ENCODE assay signal across 12 cellular contexts in genomic region chr9:105138306-105138801, GRCh38.
DNase-seq lines count a peak whose midpoint lies in the region; ATAC-seq and TF ChIP-seq lines count a peak whose summit lies in the region.
"Had no signal": no experiment of that assay in that cellular context is flagged by ENCODE, and none has a peak within 500 bp of the region (broad histone marks: within the 10 kb centered on the region; RNA-seq: fewer than 3 reads in every experiment).

No MANE protein-coding gene starts in this region.

- H3K27me3 ChIP-seq in BLaER1 (no peaks in the 10 kb centered on the region), mesendoderm (ENCODE audit: insufficient read depth, low read length, poor library complexity) (no peaks in the 10 kb centered on the region)
- H3K27me3 ChIP-seq in CD8-positive, alpha-beta T cell (ENCODE audit: insufficient read depth, low read length), result no peaks in the 10 kb centered on the region

- H4K20me1 ChIP-seq in BLaER1, result no peaks in the 10 kb centered on the region

- peaks cover 1 to 2% (median 2%) of the 10 kb centered on the region in 3 donors for H3K27me3 Mint-ChIP-seq in CD14-positive monocyte (ENCODE audit: low read depth in 3 of 3)
- no peaks in the 10 kb centered on the region for H3K27me3 Mint-ChIP-seq in CD8-positive, alpha-beta T cell (ENCODE audit: low read depth)

- H3K4me1 ChIP-seq in BLaER1, result peaks cover 43% of the 10 kb centered on the region
- H3K4me1 ChIP-seq in mesendoderm (ENCODE audit: control insufficient read depth, low read depth, low read length), result no peaks in the 10 kb centered on the region
- no peaks in the 10 kb centered on the region for H3K4me1 ChIP-seq in CD8-positive, alpha-beta T cell (ENCODE audit: insufficient read depth, low read length)

- no peak overlapping the region for H2BK15ac ChIP-seq in mesendoderm (replicated peaks; ENCODE audit: low read depth)

- H3K36me3 ChIP-seq in BLaER1 (no peaks in the 10 kb centered on the region), mesendoderm (ENCODE audit: control insufficient read depth, insufficient read depth, low read length) (no peaks in the 10 kb centered on the region)
- H3K36me3 ChIP-seq in CD8-positive, alpha-beta T cell (ENCODE audit: insufficient read depth, low read length), result no peaks in the 10 kb centered on the region

- H3K27ac Mint-ChIP-seq in CD14-positive monocyte, result no peak overlapping the region
- no peak overlapping the region for H3K27ac Mint-ChIP-seq in CD8-positive, alpha-beta T cell

- H3K18ac ChIP-seq in mesendoderm (ENCODE audit: low read length), result no peak overlapping the region

- H3K79me2 ChIP-seq in mesendoderm (ENCODE audit: control insufficient read depth, insufficient read depth, low read length), result no peaks in the 10 kb centered on the region

- H3K4me2 ChIP-seq in BLaER1 (peak overlapping the region; percentile 72), mesendoderm (ENCODE audit: low read length) (no peak overlapping the region)

- no peaks in the 10 kb centered on the region for H3K79me1 ChIP-seq in mesendoderm (ENCODE audit: low read length)

- no peak overlapping the region for H3K4ac ChIP-seq in mesendoderm (ENCODE audit: low read depth, low read length)

- H3K27ac ChIP-seq in BLaER1 (peak overlapping the region; percentile 36; the same call in 1 of the 2 replicates), mesendoderm (ENCODE audit: low read depth, low read length) (no peak overlapping the region)
- H3K27ac ChIP-seq in CD8-positive, alpha-beta T cell (ENCODE audit: low read depth, low read length), result no peak overlapping the region
- H3K27ac ChIP-seq: epithelial cell of prostate had no signal

- no peak overlapping the region for H4K8ac ChIP-seq in mesendoderm (ENCODE audit: low read depth, low read length)

- no CpG with 5 or more reads among the region's 5 CpGs for WGBS in mesendoderm (ENCODE audit: extremely low coverage, insufficient coverage, low lambda C conversion rate)

- H2BK120ac ChIP-seq in mesendoderm (ENCODE audit: low read depth, low read length), result no peak overlapping the region

- peaks cover 32% of the 10 kb centered on the region for H3K4me1 Mint-ChIP-seq in CD14-positive monocyte
- H3K4me1 Mint-ChIP-seq in CD8-positive, alpha-beta T cell (ENCODE audit: low read depth), result peaks cover 22% of the 10 kb centered on the region

- no peak overlapping the region for H3K56ac ChIP-seq in mesendoderm (ENCODE audit: low read length)

- H3K9me3 Mint-ChIP-seq in CD14-positive monocyte, result peaks cover 0 to 5% (median 0%) of the 10 kb centered on the region in 7 donors
- H3K9me3 Mint-ChIP-seq in CD8-positive, alpha-beta T cell, result no peaks in the 10 kb centered on the region

- no peak overlapping the region for H2AK5ac ChIP-seq in mesendoderm (ENCODE audit: low read length)

- POLR2A ChIA-PET in CD8-positive, alpha-beta T cell (lab: Charles Lee), result interaction anchor here (1.8 kb wide), 1 partner anchor 12 kb away, joined by 5 read pairs; no protein-coding TSS in a partner anchor

- H4K5ac ChIP-seq in mesendoderm (ENCODE audit: low read length), result no peak overlapping the region

- CTCF ChIA-PET in CD8-positive, alpha-beta T cell (lab: Charles Lee), result interaction anchor here (0.7 kb wide), 1 partner anchor 152 kb away, joined by 3 read pairs; no protein-coding TSS in a partner anchor

- no peak overlapping the region for H2BK5ac ChIP-seq in mesendoderm (ENCODE audit: low read length)

- no peak overlapping the region for H3K23ac ChIP-seq in mesendoderm (ENCODE audit: low read length)

- intact Hi-C loops in CD14-positive monocyte (cut with micrococcal nuclease), result no loop called here
- intact Hi-C loops in CD8-positive, alpha-beta T cell (cut with DNase I, micrococcal nuclease), result no loop called here

- H3K9me3 ChIP-seq in BLaER1, result no peaks in the 10 kb centered on the region
- H3K9me3 ChIP-seq in CD8-positive, alpha-beta T cell (ENCODE audit: low read length), result no peaks in the 10 kb centered on the region

- no peak overlapping the region for H3K4me3 ChIP-seq in BLaER1
- H3K4me3 ChIP-seq in mesendoderm (ENCODE audit: low read length), result no peak overlapping the region
- no peak overlapping the region for H3K4me3 ChIP-seq in CD8-positive, alpha-beta T cell (ENCODE audit: low read depth, low read length)

- DNase-seq in NCI-H2171 treated with DMSO at 0.1 percent for 48 hours (lab: John Stamatoyannopoulos, UW) (peak; percentile 88), fibroblast of gingiva (ENCODE audit: low read depth) (peak; percentile 34), mesendoderm (peak; percentile 56), CD14-positive monocyte (ENCODE audit: low spot score) (no peak)
- DNase-seq in CD8-positive, alpha-beta T cell, result no peak
- DNase-seq in activated CD4-positive, alpha-beta T cell treated with anti-CD3 and anti-CD28 coated beads, Interleukin-2, amount 50 U/mL, for 1 hour, result no peak
- DNase-seq: activated CD8-positive, alpha-beta memory T cell treated with anti-CD3 and anti-CD28 coated beads, Interleukin-2, amount 50 U/mL, for 48 hours; HCEC 1CT; T-helper 9 cell had no signal

- no peak for TF ChIP-seq CTCF in CD14-positive monocyte (IDR thresholded peaks at IDR 0.05)
- TF ChIP-seq CTCF in CD8-positive, alpha-beta T cell (IDR thresholded peaks at IDR 0.05), result no peak

- no peak for ATAC-seq in CD8-positive, alpha-beta T cell
- ATAC-seq in GM19455 (IDR thresholded peaks at IDR 0.05; ENCODE audit: unreplicated experiment), result no peak

- H3K4me3 Mint-ChIP-seq in CD14-positive monocyte, result no peak overlapping the region
- no peak overlapping the region for H3K4me3 Mint-ChIP-seq in CD8-positive, alpha-beta T cell

- H3K9ac ChIP-seq in BLaER1 (no peak overlapping the region), mesendoderm (ENCODE audit: low read length) (no peak overlapping the region)

- H3K36me3 Mint-ChIP-seq in CD14-positive monocyte, result no peaks in the 10 kb centered on the region
- no peaks in the 10 kb centered on the region for H3K36me3 Mint-ChIP-seq in CD8-positive, alpha-beta T cell

Comparison
In these comparisons a context has a peak if more than half of its experiments do, and no peak if none do; other contexts are left out.
1. DNase-seq: peak in NCI-H2171 treated with DMSO at 0.1 percent for 48 hours (single experiment), fibroblast of gingiva (single experiment) and mesendoderm (single experiment); none in CD14-positive monocyte (single experiment), CD8-positive, alpha-beta T cell (0 of 7) and activated CD4-positive, alpha-beta T cell treated with anti-CD3 and anti-CD28 coated beads, Interleukin-2, amount 50 U/mL, for 1 hour (single experiment).